Comparison of ENCODE assay signal across 8 cellular contexts in the genomic region with DNA sequence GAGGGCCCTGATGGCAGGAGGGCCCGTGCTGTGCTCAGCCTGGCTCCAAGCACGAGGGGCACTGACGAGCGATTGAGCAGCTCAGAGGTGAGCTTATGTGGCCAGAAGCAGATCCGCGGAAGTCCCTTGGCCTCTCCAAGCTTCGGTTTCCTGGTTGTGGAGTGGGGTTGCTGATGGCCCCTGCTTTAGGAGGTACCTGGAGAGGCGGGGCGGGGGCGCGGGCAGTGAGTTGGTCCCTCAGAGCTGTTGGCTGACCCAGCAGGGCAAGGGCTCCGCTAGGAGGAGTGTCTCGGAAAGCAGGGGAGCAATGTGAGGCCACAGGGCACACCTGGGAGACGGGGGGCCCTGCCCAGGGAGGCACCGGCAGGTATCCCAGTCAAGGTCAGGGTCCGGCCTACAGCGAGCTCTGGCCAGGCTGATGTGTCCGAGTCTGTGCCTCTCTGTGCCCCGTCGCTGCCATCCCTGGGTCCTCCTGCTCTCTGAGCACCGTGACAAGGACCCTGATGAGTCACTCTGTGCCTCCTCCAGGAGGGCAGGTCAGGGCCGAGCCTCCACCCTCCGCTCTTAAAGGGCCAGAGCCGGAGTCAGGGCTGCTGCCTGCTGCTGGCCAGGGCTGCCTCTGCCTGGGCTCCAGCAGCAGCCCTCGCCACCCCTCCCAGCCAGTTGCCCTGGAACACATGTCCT. TPM values are rescaled to one million over a fixed set of nuclear protein-coding genes. Genes with fewer than 3 reads are reported as not detected.
DNase-seq lines count a peak whose midpoint lies in the region; ATAC-seq and TF ChIP-seq lines count a peak whose summit lies in the region.

No MANE protein-coding gene starts in this region.

- H3K36me3 ChIP-seq in heart right ventricle, result no peaks in the 10 kb centered on the region
- no peaks in the 10 kb centered on the region for H3K36me3 ChIP-seq in stomach smooth muscle (ENCODE audit: control insufficient read depth in 2 of 2, insufficient read depth in 2 of 2, low read length in 2 of 2)

- TF ChIP-seq CTCF in heart right ventricle (IDR thresholded peaks at IDR 0.05), result no peak

- WGBS in heart right ventricle, 2 donors, result 80 to 81% methylated on average over 25 of the region's 25 CpGs

- H3K4me1 ChIP-seq in heart right ventricle (peaks cover 5 to 40% (median 17%) of the 10 kb centered on the region in 9 donors), stomach smooth muscle (ENCODE audit: control insufficient read depth, insufficient read depth, low read length) (peaks cover 91% of the 10 kb centered on the region)

- no peaks in the 10 kb centered on the region for H3K36me3 Mint-ChIP-seq in activated CD8-positive, alpha-beta memory T cell treated with anti-CD3 and anti-CD28 coated beads, Interleukin-2, amount 10 ng/mL, durations not matched to agents 7 days and 5 days

- peak overlapping the region in 5 of 10 donors; percentile 19 to 32 (median 30) for H3K4me3 ChIP-seq in heart right ventricle
- peak overlapping the region; percentile 54 to 78 for H3K4me3 ChIP-seq in stomach smooth muscle (ENCODE audit: low read length in 2 of 2)

- H3K27me3 Mint-ChIP-seq in activated CD8-positive, alpha-beta memory T cell treated with anti-CD3 and anti-CD28 coated beads, Interleukin-2, amount 10 ng/mL, durations not matched to agents 7 days and 5 days, result no peaks in the 10 kb centered on the region

- H3K27ac ChIP-seq in heart right ventricle (peak overlapping the region in 3 of 10 donors; percentile 25 to 53 (median 47)), stomach smooth muscle (ENCODE audit: low read length) (peak overlapping the region; percentile 98)

- H3K27ac Mint-ChIP-seq in activated CD8-positive, alpha-beta memory T cell treated with anti-CD3 and anti-CD28 coated beads, Interleukin-2, amount 10 ng/mL, durations not matched to agents 7 days and 5 days, result no peak overlapping the region

- peak; percentile 46 for ATAC-seq in activated CD8-positive, alpha-beta memory T cell treated with anti-CD3 and anti-CD28 coated beads, Interleukin-2, amount 10 ng/mL, durations not matched to agents 7 days and 5 days
- ATAC-seq in heart right ventricle, result peak; percentile 40 to 84 (median 72)

- intact Hi-C loops in heart right ventricle (cut with DNase I), result loop anchor here in 1 of 10 donors (5.0 kb wide), 1 partner anchor 45 kb away; no protein-coding TSS in a partner anchor

- peaks cover 3% of the 10 kb centered on the region for H3K4me1 Mint-ChIP-seq in activated CD8-positive, alpha-beta memory T cell treated with anti-CD3 and anti-CD28 coated beads, Interleukin-2, amount 10 ng/mL, durations not matched to agents 7 days and 5 days

- CTCF ChIA-PET in activated CD8-positive, alpha-beta memory T cell treated with anti-CD3 and anti-CD28 coated beads, Interleukin-2, amount 10 ng/mL, durations not matched to agents 7 days and 5 days (lab: Charles Lee), result no interaction called here

- no peaks in the 10 kb centered on the region for H3K9me3 Mint-ChIP-seq in activated CD8-positive, alpha-beta memory T cell treated with anti-CD3 and anti-CD28 coated beads, Interleukin-2, amount 10 ng/mL, durations not matched to agents 7 days and 5 days (ENCODE audit: low read depth)

- DNase-seq in activated CD8-positive, alpha-beta memory T cell treated with anti-CD3 and anti-CD28 coated beads, Interleukin-2, amount 10 ng/mL, durations not matched to agents 7 days and 5 days, result no peak
- no peak for DNase-seq in activated CD8-positive, alpha-beta memory T cell treated with anti-CD3 and anti-CD28 coated beads for 24 hours
- DNase-seq in SW480 (ENCODE audit: low spot score), result peak; percentile 85
- no peak for DNase-seq in heart right ventricle
- DNase-seq in NCI-H226, result no peak
- DNase-seq in effector CD4-positive, alpha-beta T cell, result no peak
- no peak for DNase-seq in NCI-H2081 (lab: John Stamatoyannopoulos, UW)

- H3K9ac ChIP-seq in stomach smooth muscle (ENCODE audit: low read length in 2 of 2), result peak overlapping the region; percentile 78 to 89

- no peak overlapping the region for H3K4me3 Mint-ChIP-seq in activated CD8-positive, alpha-beta memory T cell treated with anti-CD3 and anti-CD28 coated beads, Interleukin-2, amount 10 ng/mL, durations not matched to agents 7 days and 5 days

- no peaks in the 10 kb centered on the region for H3K27me3 ChIP-seq in heart right ventricle
- no peaks in the 10 kb centered on the region for H3K27me3 ChIP-seq in stomach smooth muscle (ENCODE audit: control insufficient read depth in 1 of 2, insufficient read depth in 2 of 2, low read length in 2 of 2)

- H3K9me3 ChIP-seq in heart right ventricle (no peaks in the 10 kb centered on the region), stomach smooth muscle (ENCODE audit: control insufficient read depth in 2 of 2, low read length in 2 of 2) (no peaks in the 10 kb centered on the region)

RNA-seq across cellular contexts. Expression of gene NCS1, which starts 14.8 kb away (rescaled TPM):
- total RNA-seq in activated CD8-positive, alpha-beta memory T cell treated with anti-CD3 and anti-CD28 coated beads, Interleukin-2, amount 10 ng/mL, durations not matched to agents 7 days and 5 days, result 10 to 100 TPM in 1 of 2 experiments, 1 to 10 TPM in 1; 4.0 to 16.9 TPM
- total RNA-seq in heart right ventricle, result 10 to 100 TPM in 3 of 10 donors, 1 to 10 TPM in 7; 3.6 to 16.2 (median 7.0) TPM
- polyA plus RNA-seq in heart right ventricle, result 1 to 10 TPM; 2.0 to 8.0 TPM
